20 cellular contexts compared by ENCODE assay signal in genomic region chr2:163612332-163612731, GRCh38.
"Had no signal": no experiment of that assay in that cellular context is flagged by ENCODE, and none has a peak within 500 bp of the region (broad histone marks: within the 10 kb centered on the region; RNA-seq: fewer than 3 reads in every experiment).

No MANE protein-coding gene starts in this region.

- H3K27ac ChIP-seq: foreskin keratinocyte, suprapubic skin, transverse colon had no signal

- H3K9me3 ChIP-seq: mucosa of descending colon, suprapubic skin, transverse colon had no signal

- H3K36me3 ChIP-seq: transverse colon had no signal

- H3K4me1 ChIP-seq: foreskin keratinocyte, suprapubic skin, transverse colon had no signal

- FAIRE-seq: urothelium cell line had no signal

- H3K4me3 ChIP-seq: mucosa of descending colon, suprapubic skin, transverse colon had no signal

- ATAC-seq: activated T-cell treated with anti-CD3 and anti-CD28 coated beads, Interleukin-2, amount 50 U/mL, for 72 hours; foreskin keratinocyte; mucosa of descending colon; T-helper 17 cell had no signal

- DNase-seq: activated CD4-positive, alpha-beta T cell treated with anti-CD3 and anti-CD28 coated beads for 4 hours; activated CD4-positive, alpha-beta T cell treated with anti-CD3 and anti-CD28 coated beads, Interleukin-2, amount 50 U/mL, for 48 hours; activated CD4-positive, CD25-positive, alpha-beta regulatory T cell; activated effector memory CD4-positive, alpha-beta T cell treated with Interleukin-2 at 50 U/mL for 16 hours; activated naive CD4-positive, alpha-beta T cell treated with anti-CD3 and anti-CD28 coated beads for 36 hours; activated naive CD8-positive, alpha-beta T cell treated with anti-CD3 and anti-CD28 coated beads, Interleukin-2, amount 10 ng/mL, durations not matched to agents 7 days and 5 days; activated T-cell treated with anti-CD3 and anti-CD28 coated beads, Interleukin-2, amount 50 U/mL, for 72 hours; amniotic stem cell; effector CD4-positive, alpha-beta T cell; foreskin keratinocyte; glutamatergic neuron; mucosa of descending colon; nephron progenitor cell; occipital lobe; stimulated activated CD4-positive, alpha-beta T cell treated with anti-CD3 and anti-CD28 coated beads, Interleukin-4, amount 100 ng/mL, for 1 hour; SW 1271; T-helper 17 cell; transverse colon had no signal

- H3K27me3 ChIP-seq: foreskin keratinocyte, suprapubic skin, transverse colon had no signal
